Comparison of ENCODE assay signal across 16 cellular contexts in genomic region chr6:137893726-137894125, GRCh38.
"Had no signal": no experiment of that assay in that cellular context is flagged by ENCODE, and none has a peak within 500 bp of the region (broad histone marks: within the 10 kb centered on the region; RNA-seq: fewer than 3 reads in every experiment).

No MANE protein-coding gene starts in this region.

- H3K27ac Mint-ChIP-seq: activated naive CD8-positive, alpha-beta T cell treated with anti-CD3 and anti-CD28 coated beads, Interleukin-2, amount 10 ng/mL, durations not matched to agents 7 days and 5 days; immature natural killer cell; naive thymus-derived CD4-positive, alpha-beta T cell had no signal

- H3K27me3 Mint-ChIP-seq: naive thymus-derived CD4-positive, alpha-beta T cell had no signal

- H3K27ac ChIP-seq: breast epithelium, esophagus squamous epithelium, neutrophil, tibial nerve had no signal

- H3K4me1 Mint-ChIP-seq: activated naive CD8-positive, alpha-beta T cell treated with anti-CD3 and anti-CD28 coated beads, Interleukin-2, amount 10 ng/mL, durations not matched to agents 7 days and 5 days; immature natural killer cell had no signal

- ATAC-seq: naive thymus-derived CD4-positive, alpha-beta T cell had no signal

- DNase-seq: activated CD4-positive, alpha-beta T cell treated with anti-CD3 and anti-CD28 coated beads, Interleukin-2, amount 50 U/mL, for 48 hours; activated gamma-delta T cell; activated naive CD8-positive, alpha-beta T cell treated with anti-CD3 and anti-CD28 coated beads, Interleukin-2, amount 10 ng/mL, durations not matched to agents 7 days and 5 days; activated T-cell treated with anti-CD3 and anti-CD28 coated beads, Interleukin-2, amount 50 U/mL, for 48 hours; aorta; esophagus squamous epithelium; glutamatergic neuron; immature natural killer cell; left cardiac atrium; naive thymus-derived CD4-positive, alpha-beta T cell; posterior cingulate gyrus; small intestine; T-helper 2 cell had no signal

- H3K4me3 Mint-ChIP-seq: activated naive CD8-positive, alpha-beta T cell treated with anti-CD3 and anti-CD28 coated beads, Interleukin-2, amount 10 ng/mL, durations not matched to agents 7 days and 5 days; immature natural killer cell; naive thymus-derived CD4-positive, alpha-beta T cell had no signal
